Comparison of ENCODE assay signal across 11 cellular contexts in genomic region chr9:121902483-121903135, GRCh38.
A peak's percentile ranks its signal among the peaks of the same experiment; 100 is the strongest.
DNase-seq lines count a peak whose midpoint lies in the region; FAIRE-seq and TF ChIP-seq lines count a peak whose summit lies in the region.
"Had no signal": no experiment of that assay in that cellular context is flagged by ENCODE, and none has a peak within 500 bp of the region (broad histone marks: within the 10 kb centered on the region; RNA-seq: fewer than 3 reads in every experiment).

No MANE protein-coding gene starts in this region.

- no peak overlapping the region for H2AFZ ChIP-seq in trophoblast cell (ENCODE audit: insufficient read depth, low read length, poor library complexity)

- no peaks in the 10 kb centered on the region for H3K79me2 ChIP-seq in trophoblast cell (ENCODE audit: control insufficient read depth, insufficient read depth, low read length, poor library complexity)

- no peak overlapping the region for H3K9ac ChIP-seq in trophoblast cell (ENCODE audit: low read length)

- H3K14ac ChIP-seq in trophoblast cell (ENCODE audit: low read length) = no peak overlapping the region

- TF ChIP-seq CTCF in GM10266 (IDR thresholded peaks at IDR 0.05; ENCODE audit: control insufficient read depth, insufficient read depth, low read depth, missing control alignments) (no peak), ascending aorta (IDR thresholded peaks at IDR 0.05) (no peak)

- DNase-seq in EL = peak; percentile 95
- DNase-seq in RCC 7860 (ENCODE audit: low spot score) = peak; percentile 87
- peak; percentile 97 for DNase-seq in fibroblast of gingiva (ENCODE audit: low read depth)
- peak; percentile 94 for DNase-seq in trophoblast cell
- DNase-seq in GM10266 (ENCODE audit: extremely low spot score) = no peak
- no peak for DNase-seq in LoVo (ENCODE audit: low spot score)
- DNase-seq in stimulated activated CD4-positive, alpha-beta T cell treated with anti-CD3 and anti-CD28 coated beads, Interleukin-15, amount 100 ng/mL, for 24 hours = no peak
- DNase-seq in ascending aorta (ENCODE audit: low spot score in 2 of 2) = no peak
- DNase-seq: NCI-H1417; stimulated activated naive CD4-positive, alpha-beta T cell treated with Interleukin-2 at 50 U/mL for 16 hours had no signal

- no peak overlapping the region for H3K4ac ChIP-seq in trophoblast cell (ENCODE audit: low read depth, low read length)

- no peak overlapping the region for H4K8ac ChIP-seq in trophoblast cell (ENCODE audit: low read depth, low read length)

- no peaks in the 10 kb centered on the region for H3K4me1 ChIP-seq in trophoblast cell (ENCODE audit: control insufficient read depth in 1 of 2, insufficient read depth in 2 of 2, low read length in 2 of 2)
- no peaks in the 10 kb centered on the region for H3K4me1 ChIP-seq in ascending aorta

- no peak overlapping the region for H3K23ac ChIP-seq in trophoblast cell (ENCODE audit: low read length)

- H4K91ac ChIP-seq in trophoblast cell (ENCODE audit: low read depth, low read length) = no peak overlapping the region

- H3K4me3 ChIP-seq in trophoblast cell (ENCODE audit: low read depth, low read length) (no peak overlapping the region), ascending aorta (no peak overlapping the region)

- no peaks in the 10 kb centered on the region for H3K27me3 ChIP-seq in trophoblast cell (ENCODE audit: insufficient read depth, low read length)
- no peaks in the 10 kb centered on the region for H3K27me3 ChIP-seq in ascending aorta

- H2BK120ac ChIP-seq in trophoblast cell (ENCODE audit: insufficient read depth, low read length, poor library complexity) = no peak overlapping the region

- no peak overlapping the region for H2AK5ac ChIP-seq in trophoblast cell (ENCODE audit: low read length)

- H3K9me3 ChIP-seq in trophoblast cell (ENCODE audit: insufficient read depth, low read depth, low read length) (peaks cover 2% of the 10 kb centered on the region), ascending aorta (no peaks in the 10 kb centered on the region)

- no peak overlapping the region for H2BK12ac ChIP-seq in trophoblast cell (ENCODE audit: low read length)

- no CpG with 5 or more reads among the region's 7 CpGs for WGBS in trophoblast cell (ENCODE audit: extremely low coverage, insufficient coverage, insufficient read length)

- H3K27ac ChIP-seq in trophoblast cell (ENCODE audit: low read depth, low read length) (no peak overlapping the region), ascending aorta (no peak overlapping the region)

- H3K4me2 ChIP-seq in trophoblast cell (ENCODE audit: low read length) = no peak overlapping the region

- peak; percentile 35 for FAIRE-seq in RCC 7860 (lab: Jason Lieb, UNC)
- FAIRE-seq: keratinocyte had no signal

- no peak overlapping the region for H3K18ac ChIP-seq in trophoblast cell (ENCODE audit: low read length)

- intact Hi-C loops in ascending aorta (cut with DNase I) = no loop called here

- H4K12ac ChIP-seq in trophoblast cell (ENCODE audit: low read depth, low read length) = no peak overlapping the region

- H2BK5ac ChIP-seq in trophoblast cell (ENCODE audit: low read depth, low read length, poor library complexity) = no peak overlapping the region

- no peaks in the 10 kb centered on the region for H3K79me1 ChIP-seq in trophoblast cell (ENCODE audit: low read length)

- no peaks in the 10 kb centered on the region for H3K36me3 ChIP-seq in trophoblast cell (ENCODE audit: control insufficient read depth in 1 of 2, insufficient read depth in 2 of 2, low read length in 2 of 2)
- H3K36me3 ChIP-seq in ascending aorta = no peaks in the 10 kb centered on the region

Comparison
In these comparisons a context has a peak if more than half of its experiments do, and no peak if none do; other contexts are left out.
1. DNase-seq: peak in EL (single experiment), RCC 7860 (single experiment), fibroblast of gingiva (single experiment) and trophoblast cell (2 of 2); none in GM10266 (single experiment), LoVo (single experiment), stimulated activated CD4-positive, alpha-beta T cell treated with anti-CD3 and anti-CD28 coated beads, Interleukin-15, amount 100 ng/mL, for 24 hours (single experiment) and ascending aorta (0 of 2).